ENCODE assay signal across 9 cellular contexts in genomic region chr17:47225436-47225858, GRCh38. TPM values are rescaled to one million over a fixed set of nuclear protein-coding genes. Genes with fewer than 3 reads are reported as not detected.
DNase-seq lines count a peak whose midpoint lies in the region; ATAC-seq and TF ChIP-seq lines count a peak whose summit lies in the region.
"Had no signal": no experiment of that assay in that cellular context is flagged by ENCODE, and none has a peak within 500 bp of the region (broad histone marks: within the 10 kb centered on the region; RNA-seq: fewer than 3 reads in every experiment).

No MANE protein-coding gene starts in this region.

- H3K4me3 ChIP-seq in AG04449 (ENCODE audit: low read depth, low read length): no peak overlapping the region
- no peak overlapping the region for H3K4me3 ChIP-seq in muscle layer of duodenum (ENCODE audit: low read depth in 1 of 2, low read length in 2 of 2)
- H3K4me3 ChIP-seq in HAP-1: no peak overlapping the region

- no peak for ATAC-seq in HG02981 (IDR thresholded peaks at IDR 0.05; ENCODE audit: unreplicated experiment)

- no peak overlapping the region for H3K27ac ChIP-seq in epithelial cell of prostate
- H3K27ac ChIP-seq in muscle layer of duodenum (ENCODE audit: low read length): peak overlapping the region; percentile 71

- in situ Hi-C loops in HAP-1 (cut with MboI; ENCODE audit: low sequenced_read_pairs): loop anchor here (25.0 kb wide), 1 partner anchor 387 kb away; no protein-coding TSS in a partner anchor

- POLR2A ChIA-PET in AG04449 (lab: Yijun Ruan, JAX): no interaction called here

- DNase-seq in AG04449 (ENCODE audit: low read depth, low spot score) (peak; percentile 50), NCI-H460 (ENCODE audit: extremely low read depth, low read depth) (peak; percentile 23), epithelial cell of prostate (ENCODE audit: low read depth, low spot score) (peak; percentile 20), HAP-1 (ENCODE audit: low spot score in 2 of 2) (no peak)
- no peak for DNase-seq in NK-92 treated with Interleukin-12 subunit alpha and Interleukin-12 subunit beta, amount 100 ng/mL, for 24 hours (lab: John Stamatoyannopoulos, UW)
- DNase-seq in activated CD4-positive, alpha-beta T cell treated with anti-CD3 and anti-CD28 coated beads for 1 hour: no peak
- DNase-seq: islet precursor cell had no signal

- H3K27me3 ChIP-seq in muscle layer of duodenum (ENCODE audit: low read depth, low read length): no peaks in the 10 kb centered on the region
- no peaks in the 10 kb centered on the region for H3K27me3 ChIP-seq in HAP-1 (ENCODE audit: low read depth)

- H3K4me1 ChIP-seq in muscle layer of duodenum (ENCODE audit: control insufficient read depth in 1 of 2, insufficient read depth in 2 of 2, low read length in 2 of 2): peaks cover 8 to 23% of the 10 kb centered on the region in 2 donors
- H3K4me1 ChIP-seq in HAP-1: peaks cover 11% of the 10 kb centered on the region

- H3K36me3 ChIP-seq in muscle layer of duodenum (ENCODE audit: control insufficient read depth in 1 of 2, insufficient read depth in 2 of 2, low read length in 2 of 2) (no peaks in the 10 kb centered on the region), HAP-1 (replicated peaks) (no peaks in the 10 kb centered on the region)

- CTCF ChIA-PET in AG04449 (lab: Yijun Ruan, JAX): interaction anchor here (1.3 to 2.0 kb wide), 2 partner anchors 15 to 90 kb away, joined by 3 to 18 read pairs; no protein-coding TSS in a partner anchor

- TF ChIP-seq CTCF in AG04449 (IDR thresholded peaks at IDR 0.05; ENCODE audit: insufficient read depth, low read length, missing control alignments): no peak

- no peaks in the 10 kb centered on the region for H3K9me3 ChIP-seq in muscle layer of duodenum (ENCODE audit: control insufficient read depth in 1 of 2, low read length in 2 of 2)
- 0 out of 2 replicates have a peak, but pooled peaks cover 3% of the 10 kb centered on the region for H3K9me3 ChIP-seq in HAP-1

RNA-seq across cellular contexts. Expression of gene MYL4, which starts 16.3 kb away (rescaled TPM):
- not detected in 2 replicates for total RNA-seq in NCI-H460 (2014; rRNA removed; shearing (Covaris generic))
- not detected in 2 replicates for polyA plus RNA-seq in NCI-H460 (2014; cell fraction: nucleus; rRNA removed)

RNA-seq across cellular contexts. Expression of gene ITGB3, which starts 28.2 kb away (rescaled TPM):
- not detected in 2 replicates for total RNA-seq in NCI-H460 (2014; rRNA removed; shearing (Covaris generic))
- polyA plus RNA-seq in NCI-H460 (2014; cell fraction: nucleus; rRNA removed): not detected in 2 replicates

RNA-seq across cellular contexts. Expression of gene CDC27, which starts 36.4 kb away (rescaled TPM):
- total RNA-seq in NCI-H460 (2014; rRNA removed; shearing (Covaris generic)): 105 and 138 TPM in 2 replicates
- polyA plus RNA-seq in NCI-H460 (2014; cell fraction: nucleus; rRNA removed): 76.1 and 76.5 TPM in 2 replicates

Comparison
In these comparisons a context has a peak if more than half of its experiments do, and no peak if none do; other contexts are left out.
1. DNase-seq: peak in AG04449 (single experiment), NCI-H460 (single experiment) and epithelial cell of prostate (single experiment); none in HAP-1 (0 of 2), NK-92 treated with Interleukin-12 subunit alpha and Interleukin-12 subunit beta, amount 100 ng/mL, for 24 hours (single experiment) and activated CD4-positive, alpha-beta T cell treated with anti-CD3 and anti-CD28 coated beads for 1 hour (single experiment).